1 cellular context compared by ENCODE assay signal in the genomic region with DNA sequence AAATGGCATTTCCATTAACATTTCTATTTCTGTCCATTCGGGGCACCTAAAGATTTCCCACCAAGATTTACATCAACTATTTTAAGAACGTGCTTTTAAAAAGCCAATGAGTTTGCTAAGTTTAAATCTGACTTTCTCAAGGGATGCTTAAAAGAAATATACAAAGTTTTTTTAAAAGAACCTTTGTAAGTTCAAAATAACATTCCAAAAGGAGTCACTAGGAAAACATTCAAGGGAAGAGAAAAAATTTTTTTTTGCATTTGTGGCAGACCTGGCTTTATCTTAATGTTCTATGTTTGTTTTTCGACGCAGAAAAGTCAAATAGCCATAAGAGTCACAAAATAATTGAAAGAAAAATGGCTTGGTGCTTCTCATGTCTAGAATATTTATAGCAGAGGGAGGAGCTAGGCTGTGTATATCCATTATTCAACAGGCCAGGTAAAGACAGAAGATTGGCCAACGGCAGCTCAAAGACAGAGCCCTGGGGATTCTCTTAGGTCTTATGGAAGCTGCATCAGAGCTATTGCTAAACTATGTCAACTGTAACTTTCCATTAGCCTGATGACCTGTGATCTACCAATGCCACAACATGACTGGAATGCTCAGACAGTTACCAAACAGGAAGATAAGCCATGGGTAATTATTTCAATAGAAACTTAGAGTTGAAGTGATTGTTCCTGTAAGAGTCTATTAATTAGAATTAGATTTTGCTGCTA.
A peak's percentile ranks its signal among the peaks of the same experiment; 100 is the strongest.
TF ChIP-seq lines count a peak whose summit lies in the region.

No MANE protein-coding gene starts in this region.

TF ChIP-seq in HepG2, 621 proteins besides CTCF, POLR2A, EP300 and RAD21:
- TF ChIP-seq, protein P1, sequence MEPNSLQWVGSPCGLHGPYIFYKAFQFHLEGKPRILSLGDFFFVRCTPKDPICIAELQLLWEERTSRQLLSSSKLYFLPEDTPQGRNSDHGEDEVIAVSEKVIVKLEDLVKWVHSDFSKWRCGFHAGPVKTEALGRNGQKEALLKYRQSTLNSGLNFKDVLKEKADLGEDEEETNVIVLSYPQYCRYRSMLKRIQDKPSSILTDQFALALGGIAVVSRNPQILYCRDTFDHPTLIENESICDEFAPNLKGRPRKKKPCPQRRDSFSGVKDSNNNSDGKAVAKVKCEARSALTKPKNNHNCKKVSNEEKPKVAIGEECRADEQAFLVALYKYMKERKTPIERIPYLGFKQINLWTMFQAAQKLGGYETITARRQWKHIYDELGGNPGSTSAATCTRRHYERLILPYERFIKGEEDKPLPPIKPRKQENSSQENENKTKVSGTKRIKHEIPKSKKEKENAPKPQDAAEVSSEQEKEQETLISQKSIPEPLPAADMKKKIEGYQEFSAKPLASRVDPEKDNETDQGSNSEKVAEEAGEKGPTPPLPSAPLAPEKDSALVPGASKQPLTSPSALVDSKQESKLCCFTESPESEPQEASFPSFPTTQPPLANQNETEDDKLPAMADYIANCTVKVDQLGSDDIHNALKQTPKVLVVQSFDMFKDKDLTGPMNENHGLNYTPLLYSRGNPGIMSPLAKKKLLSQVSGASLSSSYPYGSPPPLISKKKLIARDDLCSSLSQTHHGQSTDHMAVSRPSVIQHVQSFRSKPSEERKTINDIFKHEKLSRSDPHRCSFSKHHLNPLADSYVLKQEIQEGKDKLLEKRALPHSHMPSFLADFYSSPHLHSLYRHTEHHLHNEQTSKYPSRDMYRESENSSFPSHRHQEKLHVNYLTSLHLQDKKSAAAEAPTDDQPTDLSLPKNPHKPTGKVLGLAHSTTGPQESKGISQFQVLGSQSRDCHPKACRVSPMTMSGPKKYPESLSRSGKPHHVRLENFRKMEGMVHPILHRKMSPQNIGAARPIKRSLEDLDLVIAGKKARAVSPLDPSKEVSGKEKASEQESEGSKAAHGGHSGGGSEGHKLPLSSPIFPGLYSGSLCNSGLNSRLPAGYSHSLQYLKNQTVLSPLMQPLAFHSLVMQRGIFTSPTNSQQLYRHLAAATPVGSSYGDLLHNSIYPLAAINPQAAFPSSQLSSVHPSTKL (CRISPR knock-in tag; IDR thresholded peaks at IDR 0.05) = peak; percentile 27; the same call in 1 of the 2 replicates
- TF ChIP-seq FOSL2 (CRISPR knock-in tag; IDR thresholded peaks at IDR 0.05) (0 out of 2 replicates have a peak, but pooled peaks have one; percentile 9), CEBPB (IDR thresholded peaks at IDR 0.05; ENCODE audit: borderline replicate concordance, low read depth, low read length) (peak; percentile 73), TOPORS (CRISPR knock-in tag; IDR thresholded peaks at IDR 0.05) (no peak), ZNF234 (CRISPR knock-in tag; conservative IDR thresholded peaks at IDR 0.05) (no peak), GATAD2A (CRISPR knock-in tag; IDR thresholded peaks at IDR 0.05) (0 out of 2 replicates have a peak, but pooled peaks have one; percentile 14), U2AF2 (IDR thresholded peaks at IDR 0.05; ENCODE audit: low read depth, low read length) (no peak), ZNF546 (CRISPR knock-in tag; conservative IDR thresholded peaks at IDR 0.05) (no peak), CEBPG (CRISPR knock-in tag; IDR thresholded peaks at IDR 0.05) (0 out of 2 replicates have a peak, but pooled peaks have one; percentile 16), MLLT10 (CRISPR knock-in tag; IDR thresholded peaks at IDR 0.05) (no peak), ZNF644 (CRISPR knock-in tag; IDR thresholded peaks at IDR 0.05; ENCODE audit: low read depth) (peak; percentile 46; the same call in 1 of the 2 replicates), MEIS1 (CRISPR knock-in tag; IDR thresholded peaks at IDR 0.05; ENCODE audit: borderline replicate concordance) (no peak), TEAD3 (CRISPR knock-in tag; optimal IDR thresholded peaks at IDR 0.05; ENCODE audit: borderline replicate concordance) (peak; percentile 20), ZNF570 (CRISPR knock-in tag; IDR thresholded peaks at IDR 0.05; ENCODE audit: borderline replicate concordance) (no peak), SAFB2 (CRISPR knock-in tag; IDR thresholded peaks at IDR 0.05; ENCODE audit: borderline replicate concordance, low read depth) (no peak), SCMH1 (CRISPR knock-in tag; IDR thresholded peaks at IDR 0.05; ENCODE audit: borderline replicate concordance) (no peak), PPARG (CRISPR knock-in tag; conservative IDR thresholded peaks at IDR 0.05) (0 out of 2 replicates have a peak, but pooled peaks have one; percentile 25), ZFY (CRISPR knock-in tag; IDR thresholded peaks at IDR 0.05) (no peak), HNRNPL (IDR thresholded peaks at IDR 0.05; ENCODE audit: low read depth, low read length) (no peak)
- TF ChIP-seq, protein P2, sequence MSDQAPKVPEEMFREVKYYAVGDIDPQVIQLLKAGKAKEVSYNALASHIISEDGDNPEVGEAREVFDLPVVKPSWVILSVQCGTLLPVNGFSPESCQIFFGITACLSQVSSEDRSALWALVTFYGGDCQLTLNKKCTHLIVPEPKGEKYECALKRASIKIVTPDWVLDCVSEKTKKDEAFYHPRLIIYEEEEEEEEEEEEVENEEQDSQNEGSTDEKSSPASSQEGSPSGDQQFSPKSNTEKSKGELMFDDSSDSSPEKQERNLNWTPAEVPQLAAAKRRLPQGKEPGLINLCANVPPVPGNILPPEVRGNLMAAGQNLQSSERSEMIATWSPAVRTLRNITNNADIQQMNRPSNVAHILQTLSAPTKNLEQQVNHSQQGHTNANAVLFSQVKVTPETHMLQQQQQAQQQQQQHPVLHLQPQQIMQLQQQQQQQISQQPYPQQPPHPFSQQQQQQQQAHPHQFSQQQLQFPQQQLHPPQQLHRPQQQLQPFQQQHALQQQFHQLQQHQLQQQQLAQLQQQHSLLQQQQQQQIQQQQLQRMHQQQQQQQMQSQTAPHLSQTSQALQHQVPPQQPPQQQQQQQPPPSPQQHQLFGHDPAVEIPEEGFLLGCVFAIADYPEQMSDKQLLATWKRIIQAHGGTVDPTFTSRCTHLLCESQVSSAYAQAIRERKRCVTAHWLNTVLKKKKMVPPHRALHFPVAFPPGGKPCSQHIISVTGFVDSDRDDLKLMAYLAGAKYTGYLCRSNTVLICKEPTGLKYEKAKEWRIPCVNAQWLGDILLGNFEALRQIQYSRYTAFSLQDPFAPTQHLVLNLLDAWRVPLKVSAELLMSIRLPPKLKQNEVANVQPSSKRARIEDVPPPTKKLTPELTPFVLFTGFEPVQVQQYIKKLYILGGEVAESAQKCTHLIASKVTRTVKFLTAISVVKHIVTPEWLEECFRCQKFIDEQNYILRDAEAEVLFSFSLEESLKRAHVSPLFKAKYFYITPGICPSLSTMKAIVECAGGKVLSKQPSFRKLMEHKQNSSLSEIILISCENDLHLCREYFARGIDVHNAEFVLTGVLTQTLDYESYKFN (CRISPR knock-in tag; conservative IDR thresholded peaks at IDR 0.05) = no peak
- TF ChIP-seq, protein P3, sequence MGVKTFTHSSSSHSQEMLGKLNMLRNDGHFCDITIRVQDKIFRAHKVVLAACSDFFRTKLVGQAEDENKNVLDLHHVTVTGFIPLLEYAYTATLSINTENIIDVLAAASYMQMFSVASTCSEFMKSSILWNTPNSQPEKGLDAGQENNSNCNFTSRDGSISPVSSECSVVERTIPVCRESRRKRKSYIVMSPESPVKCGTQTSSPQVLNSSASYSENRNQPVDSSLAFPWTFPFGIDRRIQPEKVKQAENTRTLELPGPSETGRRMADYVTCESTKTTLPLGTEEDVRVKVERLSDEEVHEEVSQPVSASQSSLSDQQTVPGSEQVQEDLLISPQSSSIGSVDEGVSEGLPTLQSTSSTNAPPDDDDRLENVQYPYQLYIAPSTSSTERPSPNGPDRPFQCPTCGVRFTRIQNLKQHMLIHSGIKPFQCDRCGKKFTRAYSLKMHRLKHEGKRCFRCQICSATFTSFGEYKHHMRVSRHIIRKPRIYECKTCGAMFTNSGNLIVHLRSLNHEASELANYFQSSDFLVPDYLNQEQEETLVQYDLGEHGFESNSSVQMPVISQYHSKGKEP (CRISPR knock-in tag; IDR thresholded peaks at IDR 0.05) = no peak
